In genomic region chr3:123584988-123585937, GRCh38 we compare ENCODE assay signal across 8 cellular contexts. TPM values are rescaled to one million over a fixed set of nuclear protein-coding genes. Genes with fewer than 3 reads are reported as not detected.
A peak's percentile ranks its signal among the peaks of the same experiment; 100 is the strongest.
DNase-seq lines count a peak whose midpoint lies in the region; ATAC-seq and TF ChIP-seq lines count a peak whose summit lies in the region.

Gene HACD2 (minus strand): TSS chr3:123585053. CDS start chr3:123585027, 26 bp downstream.

- TF ChIP-seq CTCF in GM10248 (IDR thresholded peaks at IDR 0.05; ENCODE audit: control extremely low read depth, extremely low read depth, low read depth, missing control alignments) (no peak), glutamatergic neuron (IDR thresholded peaks at IDR 0.05; ENCODE audit: partially characterized antibody, unreplicated experiment) (no peak), osteoblast (IDR thresholded peaks at IDR 0.05; ENCODE audit: extremely low read depth, low read depth, low read length) (no peak), thoracic aorta (IDR thresholded peaks at IDR 0.05) (no peak)

- H3K4me1 ChIP-seq in osteoblast (ENCODE audit: insufficient read depth, low read length) (peaks cover 21% of the 10 kb centered on the region), thoracic aorta (ENCODE audit: control insufficient read depth in 1 of 2, low read depth in 2 of 2) (peaks cover 4 to 20% of the 10 kb centered on the region in 2 donors)

- H3K79me2 ChIP-seq in osteoblast (ENCODE audit: insufficient read depth, low read length) = peaks cover 18% of the 10 kb centered on the region

- ATAC-seq in HG02623 (IDR thresholded peaks at IDR 0.05; ENCODE audit: unreplicated experiment) = peak; percentile 84
- peak; percentile 93 for ATAC-seq in thoracic aorta (ENCODE audit: insufficient number of reproducible peaks, low FRiP score, low read depth)

- CTCF ChIA-PET in GM10248 (lab: Yijun Ruan, JAX) = interaction anchor here (0.6 to 2.2 kb wide), 7 partner anchors 10 to 256 kb away, joined by 3 to 7 read pairs (median 4); no protein-coding TSS in a partner anchor

- H3K27ac ChIP-seq in osteoblast (ENCODE audit: low read depth, low read length) (peak within 1 kb of the TSS; percentile 82), thoracic aorta (peak within 1 kb of the TSS; percentile 73 to 91)

- H3K36me3 Mint-ChIP-seq in activated naive CD8-positive, alpha-beta T cell = peaks cover 24% of the 10 kb centered on the region
- peaks cover 24% of the 10 kb centered on the region for H3K36me3 Mint-ChIP-seq in glutamatergic neuron (ENCODE audit: unreplicated experiment)

- peak within 1 kb of the TSS; percentile 78 for H3K27ac Mint-ChIP-seq in activated naive CD8-positive, alpha-beta T cell
- peak within 1 kb of the TSS; percentile 59 for H3K27ac Mint-ChIP-seq in glutamatergic neuron (ENCODE audit: unreplicated experiment)

- H4K20me1 ChIP-seq in osteoblast (ENCODE audit: insufficient read depth, low read length) = no peaks in the 10 kb centered on the region

- peak within 1 kb of the TSS; percentile 87 for H2AFZ ChIP-seq in osteoblast (ENCODE audit: low read length)

- peak within 1 kb of the TSS; percentile 93 for H3K4me3 Mint-ChIP-seq in activated naive CD8-positive, alpha-beta T cell
- H3K4me3 Mint-ChIP-seq in glutamatergic neuron (ENCODE audit: unreplicated experiment) = peak within 1 kb of the TSS; percentile 91

- POLR2A ChIA-PET in GM10248 (lab: Yijun Ruan, JAX) = no interaction called here

- no peaks in the 10 kb centered on the region for H3K27me3 Mint-ChIP-seq in activated naive CD8-positive, alpha-beta T cell
- H3K27me3 Mint-ChIP-seq in glutamatergic neuron (ENCODE audit: unreplicated experiment) = no peaks in the 10 kb centered on the region

- H3K9me3 ChIP-seq in osteoblast (ENCODE audit: low read depth, low read length) (no peaks in the 10 kb centered on the region), thoracic aorta (no peaks in the 10 kb centered on the region)

- peaks cover 32% of the 10 kb centered on the region for H3K4me1 Mint-ChIP-seq in activated naive CD8-positive, alpha-beta T cell (ENCODE audit: low read depth)
- no peaks in the 10 kb centered on the region for H3K4me1 Mint-ChIP-seq in glutamatergic neuron (ENCODE audit: low read depth, unreplicated experiment)

- peak; percentile 95 for DNase-seq in GM10248 (ENCODE audit: extremely low spot score)
- DNase-seq in NCI-H1105 (lab: John Stamatoyannopoulos, UW) = peak; percentile 100
- peak; percentile 97 for DNase-seq in SKM-1 treated with dmso at 0.1 percent for 144 hours (lab: John Stamatoyannopoulos, UW; ENCODE audit: unreplicated experiment)
- DNase-seq in glutamatergic neuron = peak; percentile 97
- peak; percentile 96 for DNase-seq in osteoblast (ENCODE audit: insufficient read length, low spot score, missing footprints)
- peak; percentile 81 for DNase-seq in thoracic aorta (ENCODE audit: low spot score)

- H3K27me3 ChIP-seq in osteoblast (ENCODE audit: insufficient read depth, low read length) (no peaks in the 10 kb centered on the region), thoracic aorta (replicated peaks; ENCODE audit: insufficient read depth) (no peaks in the 10 kb centered on the region)

- H3K36me3 ChIP-seq in osteoblast (ENCODE audit: insufficient read depth, low read length) (peaks cover 12% of the 10 kb centered on the region), thoracic aorta (peaks cover under 1% of the 10 kb centered on the region)

- H3K9me3 Mint-ChIP-seq in activated naive CD8-positive, alpha-beta T cell (ENCODE audit: low read depth) = no peaks in the 10 kb centered on the region
- peaks cover 8% of the 10 kb centered on the region for H3K9me3 Mint-ChIP-seq in glutamatergic neuron (ENCODE audit: unreplicated experiment)

- peak within 1 kb of the TSS; percentile 90 for H3K4me2 ChIP-seq in osteoblast (ENCODE audit: insufficient read depth, low read length)

- H3K4me3 ChIP-seq in osteoblast (ENCODE audit: insufficient read depth, low read length) (peak within 1 kb of the TSS; percentile 73), thoracic aorta (peak within 1 kb of the TSS; percentile 78)

RNA-seq across cellular contexts. Expression of gene HACD2, which starts in this region (rescaled TPM):
- total RNA-seq in glutamatergic neuron (ENCODE audit: unreplicated experiment) = 6.9 TPM
- total RNA-seq in osteoblast = 22.7 and 27.5 TPM in 2 replicates
- total RNA-seq in thoracic aorta = 10 to 100 TPM; 18.8 to 22.6 TPM

Comparison
In these comparisons a context has a peak if more than half of its experiments do, and no peak if none do; other contexts are left out.
1. Peak in every context shown above with its lines: DNase-seq, ATAC-seq, H3K4me3 ChIP-seq and H3K27ac ChIP-seq.